14 cellular contexts compared by ENCODE assay signal in genomic region chr17:67239597-67239996, GRCh38. TPM values are rescaled to one million over a fixed set of nuclear protein-coding genes. Genes with fewer than 3 reads are reported as not detected.
A peak's percentile ranks its signal among the peaks of the same experiment; 100 is the strongest.
DNase-seq lines count a peak whose midpoint lies in the region; ATAC-seq, FAIRE-seq and TF ChIP-seq lines count a peak whose summit lies in the region.
"Had no signal": no experiment of that assay in that cellular context is flagged by ENCODE, and none has a peak within 500 bp of the region (broad histone marks: within the 10 kb centered on the region; RNA-seq: fewer than 3 reads in every experiment).

No MANE protein-coding gene starts in this region.

- peaks cover 39% of the 10 kb centered on the region for H3K4me1 ChIP-seq in endocrine pancreas (ENCODE audit: control insufficient read depth, insufficient read depth, low read length)

- H3K36me3 Mint-ChIP-seq in natural killer cell = peaks cover 16% of the 10 kb centered on the region
- H3K36me3 Mint-ChIP-seq: IgD-negative memory B cell had no signal

- peaks cover 67 to 70% of the 10 kb centered on the region in 2 donors for H3K4me1 Mint-ChIP-seq in natural killer cell

- ATAC-seq in natural killer cell (no peak), GM21529 (IDR thresholded peaks at IDR 0.05; ENCODE audit: unreplicated experiment) (no peak), GM19328 (IDR thresholded peaks at IDR 0.05; ENCODE audit: unreplicated experiment) (no peak)

- H3K27me3 ChIP-seq in endocrine pancreas (ENCODE audit: control insufficient read depth, insufficient read depth, low read length) = no peaks in the 10 kb centered on the region

- peak overlapping the region; percentile 92 to 94 for H3K27ac Mint-ChIP-seq in natural killer cell

- peaks cover 3% of the 10 kb centered on the region for H3K36me3 ChIP-seq in endocrine pancreas (ENCODE audit: control insufficient read depth, insufficient read depth, low read length)

- peak overlapping the region; percentile 68 for H3K4me3 Mint-ChIP-seq in natural killer cell
- H3K4me3 Mint-ChIP-seq: nephron progenitor cell had no signal

- DNase-seq in AG09309 (ENCODE audit: low read depth) = peak; percentile 48
- DNase-seq in HT1080 (ENCODE audit: low read depth) = peak; percentile 58
- DNase-seq in natural killer cell = no peak
- no peak for DNase-seq in SW480 (ENCODE audit: low spot score)
- DNase-seq in GM12891 (ENCODE audit: insufficient read length, low spot score) = no peak
- DNase-seq: AML-193, NCI-H1436, nephron progenitor cell had no signal

- FAIRE-seq in GM12891 (lab: Jason Lieb, UNC) = no peak
- FAIRE-seq: endothelial cell of umbilical vein, keratinocyte had no signal

- no peaks in the 10 kb centered on the region for H3K9me3 ChIP-seq in endocrine pancreas (ENCODE audit: control insufficient read depth, low read length)

- no peaks in the 10 kb centered on the region for H3K27me3 Mint-ChIP-seq in natural killer cell (ENCODE audit: low read depth in 2 of 2)
- H3K27me3 Mint-ChIP-seq: IgD-negative memory B cell had no signal

- H3K9me3 Mint-ChIP-seq in natural killer cell = no peaks in the 10 kb centered on the region
- H3K9me3 Mint-ChIP-seq: IgD-negative memory B cell, nephron progenitor cell had no signal

- TF ChIP-seq CTCF in AG09309 (IDR thresholded peaks at IDR 0.05; ENCODE audit: control insufficient read depth, insufficient read depth, low read depth, low read length, missing control alignments) = no peak
- TF ChIP-seq CTCF in natural killer cell (IDR thresholded peaks at IDR 0.05) = no peak

- intact Hi-C loops in natural killer cell (cut with micrococcal nuclease) = no loop called here

- no peak overlapping the region for H3K4me3 ChIP-seq in AG09309 (ENCODE audit: control insufficient read depth, low read depth, low read length)
- peak overlapping the region; percentile 1 for H3K4me3 ChIP-seq in endocrine pancreas (ENCODE audit: control insufficient read depth, insufficient read depth, low read length)

- H3K9ac ChIP-seq in endocrine pancreas (ENCODE audit: control insufficient read depth, insufficient read depth, low read length) = no peak overlapping the region

- TF ChIP-seq POLR2A in GM12891 (IDR thresholded peaks at IDR 0.05; ENCODE audit: low read depth, low read length) = no peak

TF ChIP-seq in GM12891, 5 proteins besides CTCF, POLR2A, EP300 and RAD21:
- TF ChIP-seq SPI1 (IDR thresholded peaks at IDR 0.05; ENCODE audit: low read depth, low read length) (no peak), POU2F2 (IDR thresholded peaks at IDR 0.05; ENCODE audit: low read depth, low read length) (no peak), PAX5 (IDR thresholded peaks at IDR 0.05; ENCODE audit: insufficient read depth, low read length, severe bottlenecking) (no peak), TAF1 (IDR thresholded peaks at IDR 0.05; ENCODE audit: low read depth, low read length) (no peak), POLR2AphosphoS5 (IDR thresholded peaks at IDR 0.05; ENCODE audit: low read depth, low read length) (no peak)

RNA-seq across cellular contexts. Expression of gene HELZ, which starts 5.4 kb away (rescaled TPM):
- total RNA-seq in HT1080 (2014; rRNA removed; shearing (Covaris generic)) = 15.1 and 16.5 TPM in 2 replicates
- polyA plus RNA-seq in HT1080 (2015; cell fraction: cytosol; rRNA removed) = 8.1 and 10.9 TPM in 2 replicates
- 13.3 and 14.3 TPM in 2 replicates for polyA plus RNA-seq in HT1080 (2015; cell fraction: nucleus; rRNA removed)
- 100 to 1,000 TPM; 274 to 355 (median 292) TPM for total RNA-seq in natural killer cell
- 3.8 TPM for polyA plus RNA-seq in GM12891 (2012; ENCODE audit: low read depth, missing spikeins)

Comparison
In these comparisons a context has a peak if more than half of its experiments do, and no peak if none do; other contexts are left out.
1. DNase-seq: peak in AG09309 (single experiment) and HT1080 (single experiment); none in natural killer cell (single experiment), SW480 (single experiment) and GM12891 (single experiment).
2. RNA of gene HELZ, which starts 5.4 kb away (total RNA-seq): 274 to 355 TPM in natural killer cell; 15.1 to 16.5 TPM in HT1080; every median in the first group is over 10 times any median in the second.